1 cellular context compared by ENCODE assay signal in the genomic region with DNA sequence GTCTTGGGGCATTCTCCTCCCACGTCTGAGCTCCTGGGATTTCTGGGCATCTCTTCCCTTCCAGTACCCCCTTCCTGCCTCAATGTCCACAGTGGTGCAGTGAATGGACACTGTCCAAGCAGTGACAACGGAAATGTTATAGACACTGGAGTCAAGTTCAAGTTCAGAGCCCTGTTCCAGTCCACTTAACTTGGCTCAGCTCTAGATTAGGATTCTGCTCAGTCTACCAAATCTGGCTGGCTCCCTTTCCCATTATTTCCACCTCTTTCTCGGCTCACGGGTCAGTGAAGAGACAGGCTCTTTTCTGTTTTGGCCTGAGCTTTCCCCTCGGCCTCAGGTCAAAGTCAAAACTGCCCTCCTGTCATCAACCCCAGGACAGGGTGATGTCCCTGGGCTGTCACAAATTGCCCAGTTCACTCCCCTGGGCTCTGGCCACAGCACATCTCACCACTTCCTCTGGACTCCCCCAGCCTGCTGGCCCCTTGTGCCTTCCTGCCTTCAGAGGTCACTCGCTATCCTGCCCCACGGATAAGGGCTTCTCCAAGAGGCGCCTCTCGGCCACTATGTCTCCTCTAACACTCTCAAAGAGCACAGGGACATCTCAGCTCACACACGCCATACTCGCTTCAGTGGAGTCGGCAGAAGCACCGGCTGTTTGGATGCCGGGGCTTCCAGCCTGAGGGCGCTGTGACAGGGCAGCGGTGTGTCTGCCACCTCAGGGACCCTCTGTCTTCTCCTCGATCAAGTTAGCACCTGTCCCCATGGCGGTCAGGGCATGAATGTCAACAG.
TF ChIP-seq lines count a peak whose summit lies in the region.

No MANE protein-coding gene starts in this region.

TF ChIP-seq in HCT116, 20 proteins besides CTCF, POLR2A, EP300 and RAD21 (continued from another document):
- TF ChIP-seq, protein P1, sequence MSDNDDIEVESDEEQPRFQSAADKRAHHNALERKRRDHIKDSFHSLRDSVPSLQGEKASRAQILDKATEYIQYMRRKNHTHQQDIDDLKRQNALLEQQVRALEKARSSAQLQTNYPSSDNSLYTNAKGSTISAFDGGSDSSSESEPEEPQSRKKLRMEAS (IDR thresholded peaks at IDR 0.05): no peak
